In the genomic region with DNA sequence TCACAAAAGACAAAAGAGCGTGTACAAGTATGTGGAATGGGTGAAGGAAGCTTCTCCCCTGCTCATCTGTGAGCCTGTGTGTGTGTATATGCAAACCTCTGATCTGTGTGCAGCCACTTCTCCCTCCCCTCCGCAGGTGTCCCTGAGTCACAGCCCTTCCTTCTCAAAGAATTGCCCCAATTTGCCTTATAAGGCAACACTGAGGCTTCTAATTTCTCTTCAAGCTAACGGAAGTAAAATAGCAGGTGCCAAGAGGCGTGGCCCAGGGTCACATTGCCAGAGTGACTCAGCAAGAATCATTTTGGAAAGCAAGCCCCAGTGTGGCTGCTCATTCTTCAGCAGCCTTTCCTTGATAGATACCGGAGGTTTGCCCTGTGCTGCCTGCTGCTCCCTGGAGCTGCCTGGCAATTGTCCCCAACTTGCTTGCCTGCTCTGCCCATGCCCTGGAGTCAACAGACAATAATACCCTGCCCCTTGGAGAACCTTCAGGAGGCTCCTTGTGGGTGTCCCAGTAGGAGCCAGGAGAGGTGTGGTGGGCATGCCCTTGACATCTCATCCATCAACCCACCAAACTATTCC, we compare ENCODE assay signal across 8 cellular contexts. TPM values are rescaled to one million over a fixed set of nuclear protein-coding genes. Genes with fewer than 3 reads are reported as not detected.
A peak's percentile ranks its signal among the peaks of the same experiment; 100 is the strongest.
DNase-seq lines count a peak whose midpoint lies in the region; ATAC-seq and TF ChIP-seq lines count a peak whose summit lies in the region.

No MANE protein-coding gene starts in this region.

- peak overlapping the region; percentile 34 for H3K4me3 Mint-ChIP-seq in activated CD4-positive, alpha-beta memory T cell treated with anti-CD3 and anti-CD28 coated beads, Interleukin-2, amount 10 ng/mL, durations not matched to agents 7 days and 5 days
- H3K4me3 Mint-ChIP-seq in osteocyte (ENCODE audit: unreplicated experiment) = no peak overlapping the region

- 19 to 22% methylated on average over 5 of the region's 5 CpGs for WGBS in esophagus, 2 donors
- 20 to 23% methylated on average over 4 to 5 of the region's 5 CpGs for WGBS in upper lobe of left lung, 2 donors

- TF ChIP-seq EP300 in upper lobe of left lung (IDR thresholded peaks at IDR 0.05) = peak in 1 of 4 donors; percentile 35

- H3K4me1 ChIP-seq in esophagus (ENCODE audit: control insufficient read depth in 2 of 2, insufficient read depth in 2 of 2, low read length in 1 of 2) (peaks cover 3 to 5% of the 10 kb centered on the region in 2 donors), upper lobe of left lung (peaks cover 9 to 22% (median 12%) of the 10 kb centered on the region in 4 donors)

- CTCF ChIA-PET in activated CD4-positive, alpha-beta memory T cell treated with anti-CD3 and anti-CD28 coated beads, Interleukin-2, amount 10 ng/mL, durations not matched to agents 7 days and 5 days (lab: Charles Lee) = interaction anchor here (0.7 to 4.1 kb wide), 23 partner anchors 12 to 467 kb away, joined by 3 to 32 read pairs (median 7); a partner anchor contains a TSS

- peak overlapping the region; percentile 93 for H3K27ac Mint-ChIP-seq in activated CD4-positive, alpha-beta memory T cell treated with anti-CD3 and anti-CD28 coated beads, Interleukin-2, amount 10 ng/mL, durations not matched to agents 7 days and 5 days
- peak overlapping the region; percentile 21 for H3K27ac Mint-ChIP-seq in osteocyte (ENCODE audit: unreplicated experiment)

- TF ChIP-seq POLR2A in upper lobe of left lung (IDR thresholded peaks at IDR 0.05) = peak in 1 of 4 donors; percentile 35

- H3K4me1 Mint-ChIP-seq in activated CD4-positive, alpha-beta memory T cell treated with anti-CD3 and anti-CD28 coated beads, Interleukin-2, amount 10 ng/mL, durations not matched to agents 7 days and 5 days = peaks cover 39% of the 10 kb centered on the region
- H3K4me1 Mint-ChIP-seq in osteocyte (ENCODE audit: unreplicated experiment) = peaks cover 7% of the 10 kb centered on the region

- DNase-seq in Ammon's horn (ENCODE audit: low spot score) (peak; percentile 20), GM19240 (ENCODE audit: insufficient read length, low spot score) (peak; percentile 67), NCI-H748 (lab: John Stamatoyannopoulos, UW; ENCODE audit: unreplicated experiment) (peak; percentile 75), osteocyte (ENCODE audit: extremely low spot score, unreplicated experiment) (no peak), upper lobe of left lung (peak in 1 of 2 donors; percentile 89)
- DNase-seq in activated CD4-positive, alpha-beta memory T cell treated with anti-CD3 and anti-CD28 coated beads, Interleukin-2, amount 10 ng/mL, durations not matched to agents 7 days and 5 days = peak; percentile 92

- no peaks in the 10 kb centered on the region for H3K27me3 ChIP-seq in esophagus (ENCODE audit: control insufficient read depth in 1 of 2, insufficient read depth in 2 of 2, low read length in 2 of 2)
- no peaks in the 10 kb centered on the region for H3K27me3 ChIP-seq in upper lobe of left lung

- POLR2A ChIA-PET in activated CD4-positive, alpha-beta memory T cell treated with anti-CD3 and anti-CD28 coated beads, Interleukin-2, amount 10 ng/mL, durations not matched to agents 7 days and 5 days (lab: Charles Lee) = interaction anchor here (0.7 to 3.1 kb wide), 27 partner anchors 17 to 445 kb away, joined by 3 to 35 read pairs (median 6); a partner anchor contains a TSS

- no peaks in the 10 kb centered on the region for H3K36me3 ChIP-seq in esophagus (ENCODE audit: control insufficient read depth in 2 of 2, insufficient read depth in 2 of 2, low read length in 1 of 2)
- H3K36me3 ChIP-seq in upper lobe of left lung = no peaks in the 10 kb centered on the region

- TF ChIP-seq CTCF in osteocyte (IDR thresholded peaks at IDR 0.05) (no peak), upper lobe of left lung (IDR thresholded peaks at IDR 0.05) (no peak)

- H3K4me3 ChIP-seq in esophagus (ENCODE audit: low read depth in 1 of 2, low read length in 2 of 2) (no peak overlapping the region), upper lobe of left lung (no peak overlapping the region)

- H3K36me3 Mint-ChIP-seq in activated CD4-positive, alpha-beta memory T cell treated with anti-CD3 and anti-CD28 coated beads, Interleukin-2, amount 10 ng/mL, durations not matched to agents 7 days and 5 days (ENCODE audit: low read depth) = peaks cover 22% of the 10 kb centered on the region
- no peaks in the 10 kb centered on the region for H3K36me3 Mint-ChIP-seq in osteocyte (ENCODE audit: unreplicated experiment)

- H3K9me3 ChIP-seq in esophagus (ENCODE audit: control insufficient read depth in 2 of 2, insufficient read depth in 1 of 2, low read depth in 1 of 2, low read length in 1 of 2) (no peaks in the 10 kb centered on the region), upper lobe of left lung (no peaks in the 10 kb centered on the region)

- ATAC-seq in HG03354 (IDR thresholded peaks at IDR 0.05; ENCODE audit: poor library complexity, severe bottlenecking, unreplicated experiment) (peak; percentile 97), upper lobe of left lung (ENCODE audit: low FRiP score in 2 of 2) (peak; percentile 83 to 91)

- peaks cover 16% of the 10 kb centered on the region for H3K9me3 Mint-ChIP-seq in activated CD4-positive, alpha-beta memory T cell treated with anti-CD3 and anti-CD28 coated beads, Interleukin-2, amount 10 ng/mL, durations not matched to agents 7 days and 5 days
- H3K9me3 Mint-ChIP-seq in osteocyte (ENCODE audit: unreplicated experiment) = peaks cover 15% of the 10 kb centered on the region

- peak overlapping the region; percentile 68 to 76 for H3K27ac ChIP-seq in esophagus (ENCODE audit: low read depth in 2 of 2, low read length in 1 of 2)
- H3K27ac ChIP-seq in upper lobe of left lung = peak overlapping the region in 2 of 4 donors; percentile 63 to 73

- H3K27me3 Mint-ChIP-seq in activated CD4-positive, alpha-beta memory T cell treated with anti-CD3 and anti-CD28 coated beads, Interleukin-2, amount 10 ng/mL, durations not matched to agents 7 days and 5 days = no peaks in the 10 kb centered on the region
- H3K27me3 Mint-ChIP-seq in osteocyte (ENCODE audit: unreplicated experiment) = peaks cover 13% of the 10 kb centered on the region

RNA-seq across cellular contexts. Expression of a gene that starts 37.3 kb away (rescaled TPM):
- under 1 TPM in 1 of 2 experiments, not detected in 1; 0.18 TPM for total RNA-seq in activated CD4-positive, alpha-beta memory T cell treated with anti-CD3 and anti-CD28 coated beads, Interleukin-2, amount 10 ng/mL, durations not matched to agents 7 days and 5 days
- polyA plus RNA-seq in esophagus = not detected
- not detected in 2 replicates for total RNA-seq in osteocyte
- total RNA-seq in upper lobe of left lung = not detected

RNA-seq across cellular contexts. Expression of a gene that starts 44.2 kb away (rescaled TPM):
- total RNA-seq in activated CD4-positive, alpha-beta memory T cell treated with anti-CD3 and anti-CD28 coated beads, Interleukin-2, amount 10 ng/mL, durations not matched to agents 7 days and 5 days = not detected
- 1 to 10 TPM in 1 of 2 donors, not detected in 1; 2.6 TPM for polyA plus RNA-seq in esophagus
- total RNA-seq in osteocyte = not detected in 2 replicates
- total RNA-seq in upper lobe of left lung = 100 to 1,000 TPM in 1 of 6 donors, 10 to 100 TPM in 5; 10.5 to 195 (median 60.7) TPM

Comparison
In these comparisons a context has a peak if more than half of its experiments do, and no peak if none do; other contexts are left out.
1. RNA of a gene that starts 44.2 kb away (total RNA-seq): 10.5 to 195 TPM in upper lobe of left lung; not detected in activated CD4-positive, alpha-beta memory T cell treated with anti-CD3 and anti-CD28 coated beads, Interleukin-2, amount 10 ng/mL, durations not matched to agents 7 days and 5 days and not detected in osteocyte; every median in the first group is over 10 times any median in the second.